Comparison of ENCODE assay signal across 1 cellular context in the genomic region with DNA sequence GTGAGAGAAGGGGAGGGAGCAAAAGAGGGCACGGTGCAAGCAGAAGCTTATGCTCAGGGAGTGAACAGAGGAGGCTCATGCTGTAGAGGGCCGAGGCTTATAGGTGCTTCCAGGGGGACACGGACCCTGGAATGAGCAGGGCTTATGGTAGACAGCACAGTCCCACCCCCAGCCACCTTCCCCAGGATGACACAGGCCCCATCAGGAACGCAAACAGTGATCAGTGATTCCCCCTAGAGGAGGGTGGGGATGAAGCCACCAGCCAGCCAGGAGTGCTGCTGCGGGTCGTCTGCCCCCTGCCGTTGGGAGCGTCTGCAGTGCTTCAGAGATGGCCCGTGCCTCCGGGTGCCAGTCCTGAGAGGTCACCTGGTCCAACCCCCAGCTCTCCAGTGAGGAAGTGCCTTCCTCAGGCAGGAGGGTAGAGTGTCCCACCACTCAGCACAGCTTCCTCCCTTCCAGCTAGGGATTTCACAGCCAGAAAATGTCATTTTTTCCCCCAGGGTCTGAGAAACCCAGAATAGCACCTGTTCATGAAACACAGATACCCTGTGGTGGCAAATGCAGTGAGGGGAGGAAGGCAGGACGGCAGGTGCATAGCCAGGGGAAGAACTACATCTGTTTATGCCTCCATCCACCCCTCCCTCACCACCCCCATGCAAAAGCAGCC.
A peak's percentile ranks its signal among the peaks of the same experiment; 100 is the strongest.
TF ChIP-seq lines count a peak whose summit lies in the region.

No MANE protein-coding gene starts in this region.

TF ChIP-seq in HepG2, 621 proteins besides CTCF, POLR2A, EP300 and RAD21 (continued from another document and continues in another):
- TF ChIP-seq, protein P1, sequence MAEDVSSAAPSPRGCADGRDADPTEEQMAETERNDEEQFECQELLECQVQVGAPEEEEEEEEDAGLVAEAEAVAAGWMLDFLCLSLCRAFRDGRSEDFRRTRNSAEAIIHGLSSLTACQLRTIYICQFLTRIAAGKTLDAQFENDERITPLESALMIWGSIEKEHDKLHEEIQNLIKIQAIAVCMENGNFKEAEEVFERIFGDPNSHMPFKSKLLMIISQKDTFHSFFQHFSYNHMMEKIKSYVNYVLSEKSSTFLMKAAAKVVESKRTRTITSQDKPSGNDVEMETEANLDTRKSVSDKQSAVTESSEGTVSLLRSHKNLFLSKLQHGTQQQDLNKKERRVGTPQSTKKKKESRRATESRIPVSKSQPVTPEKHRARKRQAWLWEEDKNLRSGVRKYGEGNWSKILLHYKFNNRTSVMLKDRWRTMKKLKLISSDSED (CRISPR knock-in tag; IDR thresholded peaks at IDR 0.05), result peak; percentile 99
- TF ChIP-seq AGO2 (optimal IDR thresholded peaks at IDR 0.05; ENCODE audit: low read depth, low read length), result no peak
- TF ChIP-seq, protein P2, sequence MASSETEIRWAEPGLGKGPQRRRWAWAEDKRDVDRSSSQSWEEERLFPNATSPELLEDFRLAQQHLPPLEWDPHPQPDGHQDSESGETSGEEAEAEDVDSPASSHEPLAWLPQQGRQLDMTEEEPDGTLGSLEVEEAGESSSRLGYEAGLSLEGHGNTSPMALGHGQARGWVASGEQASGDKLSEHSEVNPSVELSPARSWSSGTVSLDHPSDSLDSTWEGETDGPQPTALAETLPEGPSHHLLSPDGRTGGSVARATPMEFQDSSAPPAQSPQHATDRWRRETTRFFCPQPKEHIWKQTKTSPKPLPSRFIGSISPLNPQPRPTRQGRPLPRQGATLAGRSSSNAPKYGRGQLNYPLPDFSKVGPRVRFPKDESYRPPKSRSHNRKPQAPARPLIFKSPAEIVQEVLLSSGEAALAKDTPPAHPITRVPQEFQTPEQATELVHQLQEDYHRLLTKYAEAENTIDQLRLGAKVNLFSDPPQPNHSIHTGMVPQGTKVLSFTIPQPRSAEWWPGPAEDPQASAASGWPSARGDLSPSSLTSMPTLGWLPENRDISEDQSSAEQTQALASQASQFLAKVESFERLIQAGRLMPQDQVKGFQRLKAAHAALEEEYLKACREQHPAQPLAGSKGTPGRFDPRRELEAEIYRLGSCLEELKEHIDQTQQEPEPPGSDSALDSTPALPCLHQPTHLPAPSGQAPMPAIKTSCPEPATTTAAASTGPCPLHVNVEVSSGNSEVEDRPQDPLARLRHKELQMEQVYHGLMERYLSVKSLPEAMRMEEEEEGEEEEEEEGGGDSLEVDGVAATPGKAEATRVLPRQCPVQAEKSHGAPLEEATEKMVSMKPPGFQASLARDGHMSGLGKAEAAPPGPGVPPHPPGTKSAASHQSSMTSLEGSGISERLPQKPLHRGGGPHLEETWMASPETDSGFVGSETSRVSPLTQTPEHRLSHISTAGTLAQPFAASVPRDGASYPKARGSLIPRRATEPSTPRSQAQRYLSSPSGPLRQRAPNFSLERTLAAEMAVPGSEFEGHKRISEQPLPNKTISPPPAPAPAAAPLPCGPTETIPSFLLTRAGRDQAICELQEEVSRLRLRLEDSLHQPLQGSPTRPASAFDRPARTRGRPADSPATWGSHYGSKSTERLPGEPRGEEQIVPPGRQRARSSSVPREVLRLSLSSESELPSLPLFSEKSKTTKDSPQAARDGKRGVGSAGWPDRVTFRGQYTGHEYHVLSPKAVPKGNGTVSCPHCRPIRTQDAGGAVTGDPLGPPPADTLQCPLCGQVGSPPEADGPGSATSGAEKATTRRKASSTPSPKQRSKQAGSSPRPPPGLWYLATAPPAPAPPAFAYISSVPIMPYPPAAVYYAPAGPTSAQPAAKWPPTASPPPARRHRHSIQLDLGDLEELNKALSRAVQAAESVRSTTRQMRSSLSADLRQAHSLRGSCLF (CRISPR knock-in tag; IDR thresholded peaks at IDR 0.05; ENCODE audit: borderline replicate concordance), result no peak
- no peak for TF ChIP-seq ZNF431 (CRISPR knock-in tag; IDR thresholded peaks at IDR 0.05; ENCODE audit: borderline replicate concordance, low read depth)
- TF ChIP-seq SMARCC2 (IDR thresholded peaks at IDR 0.05), result no peak
- TF ChIP-seq, protein P3, sequence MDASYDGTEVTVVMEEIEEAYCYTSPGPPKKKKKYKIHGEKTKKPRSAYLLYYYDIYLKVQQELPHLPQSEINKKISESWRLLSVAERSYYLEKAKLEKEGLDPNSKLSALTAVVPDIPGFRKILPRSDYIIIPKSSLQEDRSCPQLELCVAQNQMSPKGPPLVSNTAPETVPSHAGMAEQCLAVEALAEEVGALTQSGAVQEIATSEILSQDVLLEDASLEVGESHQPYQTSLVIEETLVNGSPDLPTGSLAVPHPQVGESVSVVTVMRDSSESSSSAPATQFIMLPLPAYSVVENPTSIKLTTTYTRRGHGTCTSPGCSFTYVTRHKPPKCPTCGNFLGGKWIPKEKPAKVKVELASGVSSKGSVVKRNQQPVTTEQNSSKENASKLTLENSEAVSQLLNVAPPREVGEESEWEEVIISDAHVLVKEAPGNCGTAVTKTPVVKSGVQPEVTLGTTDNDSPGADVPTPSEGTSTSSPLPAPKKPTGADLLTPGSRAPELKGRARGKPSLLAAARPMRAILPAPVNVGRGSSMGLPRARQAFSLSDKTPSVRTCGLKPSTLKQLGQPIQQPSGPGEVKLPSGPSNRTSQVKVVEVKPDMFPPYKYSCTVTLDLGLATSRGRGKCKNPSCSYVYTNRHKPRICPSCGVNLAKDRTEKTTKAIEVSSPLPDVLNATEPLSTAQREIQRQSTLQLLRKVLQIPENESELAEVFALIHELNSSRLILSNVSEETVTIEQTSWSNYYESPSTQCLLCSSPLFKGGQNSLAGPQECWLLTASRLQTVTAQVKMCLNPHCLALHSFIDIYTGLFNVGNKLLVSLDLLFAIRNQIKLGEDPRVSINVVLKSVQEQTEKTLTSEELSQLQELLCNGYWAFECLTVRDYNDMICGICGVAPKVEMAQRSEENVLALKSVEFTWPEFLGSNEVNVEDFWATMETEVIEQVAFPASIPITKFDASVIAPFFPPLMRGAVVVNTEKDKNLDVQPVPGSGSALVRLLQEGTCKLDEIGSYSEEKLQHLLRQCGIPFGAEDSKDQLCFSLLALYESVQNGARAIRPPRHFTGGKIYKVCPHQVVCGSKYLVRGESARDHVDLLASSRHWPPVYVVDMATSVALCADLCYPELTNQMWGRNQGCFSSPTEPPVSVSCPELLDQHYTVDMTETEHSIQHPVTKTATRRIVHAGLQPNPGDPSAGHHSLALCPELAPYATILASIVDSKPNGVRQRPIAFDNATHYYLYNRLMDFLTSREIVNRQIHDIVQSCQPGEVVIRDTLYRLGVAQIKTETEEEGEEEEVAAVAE (CRISPR knock-in tag; IDR thresholded peaks at IDR 0.05; ENCODE audit: borderline replicate concordance), result no peak
- no peak for TF ChIP-seq ZNF180 (CRISPR knock-in tag; IDR thresholded peaks at IDR 0.05; ENCODE audit: borderline replicate concordance, low read depth)
- TF ChIP-seq HMG20A (CRISPR knock-in tag; IDR thresholded peaks at IDR 0.05; ENCODE audit: borderline replicate concordance), result no peak
- no peak for TF ChIP-seq ZNF343 (CRISPR knock-in tag; IDR thresholded peaks at IDR 0.05)
- TF ChIP-seq RELA (CRISPR knock-in tag; IDR thresholded peaks at IDR 0.05), result no peak
- TF ChIP-seq, protein P4, sequence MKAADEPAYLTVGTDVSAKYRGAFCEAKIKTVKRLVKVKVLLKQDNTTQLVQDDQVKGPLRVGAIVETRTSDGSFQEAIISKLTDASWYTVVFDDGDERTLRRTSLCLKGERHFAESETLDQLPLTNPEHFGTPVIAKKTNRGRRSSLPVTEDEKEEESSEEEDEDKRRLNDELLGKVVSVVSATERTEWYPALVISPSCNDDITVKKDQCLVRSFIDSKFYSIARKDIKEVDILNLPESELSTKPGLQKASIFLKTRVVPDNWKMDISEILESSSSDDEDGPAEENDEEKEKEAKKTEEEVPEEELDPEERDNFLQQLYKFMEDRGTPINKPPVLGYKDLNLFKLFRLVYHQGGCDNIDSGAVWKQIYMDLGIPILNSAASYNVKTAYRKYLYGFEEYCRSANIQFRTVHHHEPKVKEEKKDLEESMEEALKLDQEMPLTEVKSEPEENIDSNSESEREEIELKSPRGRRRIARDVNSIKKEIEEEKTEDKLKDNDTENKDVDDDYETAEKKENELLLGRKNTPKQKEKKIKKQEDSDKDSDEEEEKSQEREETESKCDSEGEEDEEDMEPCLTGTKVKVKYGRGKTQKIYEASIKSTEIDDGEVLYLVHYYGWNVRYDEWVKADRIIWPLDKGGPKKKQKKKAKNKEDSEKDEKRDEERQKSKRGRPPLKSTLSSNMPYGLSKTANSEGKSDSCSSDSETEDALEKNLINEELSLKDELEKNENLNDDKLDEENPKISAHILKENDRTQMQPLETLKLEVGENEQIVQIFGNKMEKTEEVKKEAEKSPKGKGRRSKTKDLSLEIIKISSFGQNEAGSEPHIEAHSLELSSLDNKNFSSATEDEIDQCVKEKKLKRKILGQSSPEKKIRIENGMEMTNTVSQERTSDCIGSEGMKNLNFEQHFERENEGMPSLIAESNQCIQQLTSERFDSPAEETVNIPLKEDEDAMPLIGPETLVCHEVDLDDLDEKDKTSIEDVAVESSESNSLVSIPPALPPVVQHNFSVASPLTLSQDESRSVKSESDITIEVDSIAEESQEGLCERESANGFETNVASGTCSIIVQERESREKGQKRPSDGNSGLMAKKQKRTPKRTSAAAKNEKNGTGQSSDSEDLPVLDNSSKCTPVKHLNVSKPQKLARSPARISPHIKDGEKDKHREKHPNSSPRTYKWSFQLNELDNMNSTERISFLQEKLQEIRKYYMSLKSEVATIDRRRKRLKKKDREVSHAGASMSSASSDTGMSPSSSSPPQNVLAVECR (CRISPR knock-in tag; IDR thresholded peaks at IDR 0.05; ENCODE audit: borderline replicate concordance), result no peak; the same call in 1 of the 2 replicates
- peak; percentile 27; the same call in 1 of the 2 replicates for TF ChIP-seq ZNF292 (CRISPR knock-in tag; IDR thresholded peaks at IDR 0.05; ENCODE audit: borderline replicate concordance, low read depth)
- TF ChIP-seq ZNF563 (CRISPR knock-in tag; IDR thresholded peaks at IDR 0.05), result no peak
- no peak for TF ChIP-seq ZNF724P (CRISPR knock-in tag; IDR thresholded peaks at IDR 0.05; ENCODE audit: borderline replicate concordance)
- TF ChIP-seq ATF7 (IDR thresholded peaks at IDR 0.05), result no peak
- no peak for TF ChIP-seq ATF7 (CRISPR knock-in tag; IDR thresholded peaks at IDR 0.05)
- no peak for TF ChIP-seq ADNP (CRISPR knock-in tag; IDR thresholded peaks at IDR 0.05)
- no peak for TF ChIP-seq REL (CRISPR knock-in tag; conservative IDR thresholded peaks at IDR 0.05)
- no peak for TF ChIP-seq ZNF224 (CRISPR knock-in tag; IDR thresholded peaks at IDR 0.05)
- TF ChIP-seq NR2F6 (IDR thresholded peaks at IDR 0.05), result no peak
- peak; percentile 61; the same call in 1 of the 2 replicates for TF ChIP-seq NR2F6 (CRISPR knock-in tag; IDR thresholded peaks at IDR 0.05)
- TF ChIP-seq ZNF256 (CRISPR knock-in tag; conservative IDR thresholded peaks at IDR 0.05), result no peak
- TF ChIP-seq IRF2 (CRISPR knock-in tag; IDR thresholded peaks at IDR 0.05), result no peak
- 0 out of 2 replicates have a peak, but pooled peaks have one; percentile 39 for TF ChIP-seq ZFP90 (CRISPR knock-in tag; IDR thresholded peaks at IDR 0.05; ENCODE audit: borderline replicate concordance)
- no peak for TF ChIP-seq ZFYVE20 (CRISPR knock-in tag; IDR thresholded peaks at IDR 0.05; ENCODE audit: borderline replicate concordance, low read depth)
- no peak for TF ChIP-seq SOX6 (IDR thresholded peaks at IDR 0.05)
- no peak for TF ChIP-seq SOX6 (CRISPR knock-in tag; IDR thresholded peaks at IDR 0.05)
- TF ChIP-seq ISX (CRISPR knock-in tag; conservative IDR thresholded peaks at IDR 0.05), result no peak
- TF ChIP-seq ZNF136 (CRISPR knock-in tag; IDR thresholded peaks at IDR 0.05; ENCODE audit: low read depth), result no peak
- TF ChIP-seq KLF16 (CRISPR knock-in tag; IDR thresholded peaks at IDR 0.05), result no peak
- TF ChIP-seq ZBTB3 (CRISPR knock-in tag; IDR thresholded peaks at IDR 0.05; ENCODE audit: borderline replicate concordance, low read depth), result no peak
- TF ChIP-seq, protein P5, sequence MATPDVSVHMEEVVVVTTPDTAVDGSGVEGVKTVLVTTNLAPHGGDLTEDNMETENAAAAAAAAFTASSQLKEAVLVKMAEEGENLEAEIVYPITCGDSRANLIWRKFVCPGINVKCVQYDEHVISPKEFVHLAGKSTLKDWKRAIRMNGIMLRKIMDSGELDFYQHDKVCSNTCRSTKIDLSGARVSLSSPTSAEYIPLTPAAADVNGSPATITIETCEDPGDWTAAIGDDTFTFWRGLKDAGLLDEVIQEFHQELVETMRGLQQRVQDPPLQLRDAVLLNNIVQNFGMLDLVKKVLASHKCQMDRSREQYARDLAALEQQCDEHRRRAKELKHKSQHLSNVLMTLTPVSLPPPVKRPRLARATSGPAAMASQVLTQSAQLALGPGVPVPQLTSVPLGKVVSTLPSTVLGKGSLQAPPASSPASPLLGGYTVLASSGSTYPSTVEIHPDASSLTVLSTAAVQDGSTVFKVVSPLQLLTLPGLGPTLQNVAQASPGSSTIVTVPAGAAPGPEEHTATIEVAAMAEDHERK (CRISPR knock-in tag; IDR thresholded peaks at IDR 0.05; ENCODE audit: low read depth), result no peak
- TF ChIP-seq, protein P6, sequence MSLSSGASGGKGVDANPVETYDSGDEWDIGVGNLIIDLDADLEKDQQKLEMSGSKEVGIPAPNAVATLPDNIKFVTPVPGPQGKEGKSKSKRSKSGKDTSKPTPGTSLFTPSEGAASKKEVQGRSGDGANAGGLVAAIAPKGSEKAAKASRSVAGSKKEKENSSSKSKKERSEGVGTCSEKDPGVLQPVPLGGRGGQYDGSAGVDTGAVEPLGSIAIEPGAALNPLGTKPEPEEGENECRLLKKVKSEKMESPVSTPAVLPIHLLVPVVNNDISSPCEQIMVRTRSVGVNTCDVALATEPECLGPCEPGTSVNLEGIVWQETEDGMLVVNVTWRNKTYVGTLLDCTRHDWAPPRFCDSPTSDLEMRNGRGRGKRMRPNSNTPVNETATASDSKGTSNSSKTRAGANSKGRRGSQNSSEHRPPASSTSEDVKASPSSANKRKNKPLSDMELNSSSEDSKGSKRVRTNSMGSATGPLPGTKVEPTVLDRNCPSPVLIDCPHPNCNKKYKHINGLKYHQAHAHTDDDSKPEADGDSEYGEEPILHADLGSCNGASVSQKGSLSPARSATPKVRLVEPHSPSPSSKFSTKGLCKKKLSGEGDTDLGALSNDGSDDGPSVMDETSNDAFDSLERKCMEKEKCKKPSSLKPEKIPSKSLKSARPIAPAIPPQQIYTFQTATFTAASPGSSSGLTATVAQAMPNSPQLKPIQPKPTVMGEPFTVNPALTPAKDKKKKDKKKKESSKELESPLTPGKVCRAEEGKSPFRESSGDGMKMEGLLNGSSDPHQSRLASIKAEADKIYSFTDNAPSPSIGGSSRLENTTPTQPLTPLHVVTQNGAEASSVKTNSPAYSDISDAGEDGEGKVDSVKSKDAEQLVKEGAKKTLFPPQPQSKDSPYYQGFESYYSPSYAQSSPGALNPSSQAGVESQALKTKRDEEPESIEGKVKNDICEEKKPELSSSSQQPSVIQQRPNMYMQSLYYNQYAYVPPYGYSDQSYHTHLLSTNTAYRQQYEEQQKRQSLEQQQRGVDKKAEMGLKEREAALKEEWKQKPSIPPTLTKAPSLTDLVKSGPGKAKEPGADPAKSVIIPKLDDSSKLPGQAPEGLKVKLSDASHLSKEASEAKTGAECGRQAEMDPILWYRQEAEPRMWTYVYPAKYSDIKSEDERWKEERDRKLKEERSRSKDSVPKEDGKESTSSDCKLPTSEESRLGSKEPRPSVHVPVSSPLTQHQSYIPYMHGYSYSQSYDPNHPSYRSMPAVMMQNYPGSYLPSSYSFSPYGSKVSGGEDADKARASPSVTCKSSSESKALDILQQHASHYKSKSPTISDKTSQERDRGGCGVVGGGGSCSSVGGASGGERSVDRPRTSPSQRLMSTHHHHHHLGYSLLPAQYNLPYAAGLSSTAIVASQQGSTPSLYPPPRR (CRISPR knock-in tag; IDR thresholded peaks at IDR 0.05; ENCODE audit: borderline replicate concordance), result no peak
